Comparison of ENCODE assay signal across 1 cellular context in genomic region chr3:148711981-148712666, GRCh38.
A peak's percentile ranks its signal among the peaks of the same experiment; 100 is the strongest.
TF ChIP-seq lines count a peak whose summit lies in the region.

No MANE protein-coding gene starts in this region.

TF ChIP-seq in HepG2, 621 proteins besides CTCF, POLR2A, EP300 and RAD21 (continued from another document and continues in another):
- TF ChIP-seq SKIL (CRISPR knock-in tag; IDR thresholded peaks at IDR 0.05; ENCODE audit: borderline replicate concordance) (no peak), TBX2 (CRISPR knock-in tag; IDR thresholded peaks at IDR 0.05; ENCODE audit: borderline replicate concordance) (peak; percentile 32; the same call in 1 of the 2 replicates), MED13 (CRISPR knock-in tag; IDR thresholded peaks at IDR 0.05) (no peak), ZBTB21 (CRISPR knock-in tag; IDR thresholded peaks at IDR 0.05) (no peak), CENPX (CRISPR knock-in tag; IDR thresholded peaks at IDR 0.05) (no peak), PHF8 (CRISPR knock-in tag; IDR thresholded peaks at IDR 0.05) (no peak), ZC3H4 (CRISPR knock-in tag; IDR thresholded peaks at IDR 0.05; ENCODE audit: borderline replicate concordance) (no peak), CREM (IDR thresholded peaks at IDR 0.05) (no peak), CREM (CRISPR knock-in tag; IDR thresholded peaks at IDR 0.05) (no peak), TCF7 (IDR thresholded peaks at IDR 0.05; ENCODE audit: low read depth) (peak; percentile 23; the same call in 1 of the 2 replicates), ZNF766 (CRISPR knock-in tag; IDR thresholded peaks at IDR 0.05; ENCODE audit: borderline replicate concordance) (no peak), FOXC1 (CRISPR knock-in tag; IDR thresholded peaks at IDR 0.05; ENCODE audit: borderline replicate concordance) (no peak), ZBTB1 (CRISPR knock-in tag; IDR thresholded peaks at IDR 0.05; ENCODE audit: borderline replicate concordance) (no peak), DDIT3 (CRISPR knock-in tag; IDR thresholded peaks at IDR 0.05) (no peak), SPEN (CRISPR knock-in tag; IDR thresholded peaks at IDR 0.05; ENCODE audit: low read depth) (no peak), RFX1 (IDR thresholded peaks at IDR 0.05) (no peak), TOPORS (CRISPR knock-in tag; IDR thresholded peaks at IDR 0.05) (no peak), ZNF451 (CRISPR knock-in tag; IDR thresholded peaks at IDR 0.05) (no peak), SP140L (CRISPR knock-in tag; IDR thresholded peaks at IDR 0.05; ENCODE audit: borderline replicate concordance) (no peak), MAFG (CRISPR knock-in tag; IDR thresholded peaks at IDR 0.05) (no peak), PHF21A (CRISPR knock-in tag; IDR thresholded peaks at IDR 0.05) (peak; percentile 45; the same call in 1 of the 2 replicates), ZNF790 (CRISPR knock-in tag; IDR thresholded peaks at IDR 0.05; ENCODE audit: borderline replicate concordance) (no peak), HOXA5 (CRISPR knock-in tag; IDR thresholded peaks at IDR 0.05) (no peak), ZNF570 (CRISPR knock-in tag; IDR thresholded peaks at IDR 0.05; ENCODE audit: borderline replicate concordance) (no peak), ZFP37 (CRISPR knock-in tag; IDR thresholded peaks at IDR 0.05; ENCODE audit: borderline replicate concordance) (no peak), ZNF883 (CRISPR knock-in tag; IDR thresholded peaks at IDR 0.05; ENCODE audit: not compliant biosample characterization) (no peak), ZNF816 (CRISPR knock-in tag; IDR thresholded peaks at IDR 0.05; ENCODE audit: borderline replicate concordance) (peak; percentile 53; the same call in 1 of the 2 replicates), NFRKB (IDR thresholded peaks at IDR 0.05) (no peak), ZNF207 (IDR thresholded peaks at IDR 0.05; ENCODE audit: borderline replicate concordance) (no peak), SP4 (CRISPR knock-in tag; IDR thresholded peaks at IDR 0.05) (no peak), KDM3A (CRISPR knock-in tag; IDR thresholded peaks at IDR 0.05; ENCODE audit: low read depth) (no peak), ZNF569 (CRISPR knock-in tag; IDR thresholded peaks at IDR 0.05; ENCODE audit: borderline replicate concordance) (no peak), NR2F1 (CRISPR knock-in tag; IDR thresholded peaks at IDR 0.05) (no peak), TERF1 (CRISPR knock-in tag; IDR thresholded peaks at IDR 0.05) (no peak), WIZ (CRISPR knock-in tag; IDR thresholded peaks at IDR 0.05) (no peak), ZNF280D (CRISPR knock-in tag; IDR thresholded peaks at IDR 0.05) (no peak), ZFX (CRISPR knock-in tag; IDR thresholded peaks at IDR 0.05; ENCODE audit: low read depth) (peak; percentile 54), SRY (CRISPR knock-in tag; IDR thresholded peaks at IDR 0.05) (no peak), ZGPAT (CRISPR knock-in tag; IDR thresholded peaks at IDR 0.05) (no peak), ZKSCAN5 (CRISPR knock-in tag; IDR thresholded peaks at IDR 0.05) (no peak), TARDBP (CRISPR knock-in tag; IDR thresholded peaks at IDR 0.05) (no peak), CENPT (CRISPR knock-in tag; IDR thresholded peaks at IDR 0.05; ENCODE audit: low read depth) (no peak), ZNF772 (CRISPR knock-in tag; IDR thresholded peaks at IDR 0.05) (no peak), ATF6 (CRISPR knock-in tag; conservative IDR thresholded peaks at IDR 0.05) (no peak), DMTF1 (CRISPR knock-in tag; IDR thresholded peaks at IDR 0.05) (no peak), ZNF614 (CRISPR knock-in tag; IDR thresholded peaks at IDR 0.05; ENCODE audit: borderline replicate concordance) (no peak), CHCHD3 (CRISPR knock-in tag; IDR thresholded peaks at IDR 0.05) (no peak)
- TF ChIP-seq, protein P1, sequence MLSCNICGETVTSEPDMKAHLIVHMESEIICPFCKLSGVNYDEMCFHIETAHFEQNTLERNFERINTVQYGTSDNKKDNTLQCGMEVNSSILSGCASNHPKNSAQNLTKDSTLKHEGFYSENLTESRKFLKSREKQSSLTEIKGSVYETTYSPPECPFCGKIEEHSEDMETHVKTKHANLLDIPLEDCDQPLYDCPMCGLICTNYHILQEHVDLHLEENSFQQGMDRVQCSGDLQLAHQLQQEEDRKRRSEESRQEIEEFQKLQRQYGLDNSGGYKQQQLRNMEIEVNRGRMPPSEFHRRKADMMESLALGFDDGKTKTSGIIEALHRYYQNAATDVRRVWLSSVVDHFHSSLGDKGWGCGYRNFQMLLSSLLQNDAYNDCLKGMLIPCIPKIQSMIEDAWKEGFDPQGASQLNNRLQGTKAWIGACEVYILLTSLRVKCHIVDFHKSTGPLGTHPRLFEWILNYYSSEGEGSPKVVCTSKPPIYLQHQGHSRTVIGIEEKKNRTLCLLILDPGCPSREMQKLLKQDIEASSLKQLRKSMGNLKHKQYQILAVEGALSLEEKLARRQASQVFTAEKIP (CRISPR knock-in tag; IDR thresholded peaks at IDR 0.05; ENCODE audit: borderline replicate concordance) = no peak
- TF ChIP-seq, protein P2, sequence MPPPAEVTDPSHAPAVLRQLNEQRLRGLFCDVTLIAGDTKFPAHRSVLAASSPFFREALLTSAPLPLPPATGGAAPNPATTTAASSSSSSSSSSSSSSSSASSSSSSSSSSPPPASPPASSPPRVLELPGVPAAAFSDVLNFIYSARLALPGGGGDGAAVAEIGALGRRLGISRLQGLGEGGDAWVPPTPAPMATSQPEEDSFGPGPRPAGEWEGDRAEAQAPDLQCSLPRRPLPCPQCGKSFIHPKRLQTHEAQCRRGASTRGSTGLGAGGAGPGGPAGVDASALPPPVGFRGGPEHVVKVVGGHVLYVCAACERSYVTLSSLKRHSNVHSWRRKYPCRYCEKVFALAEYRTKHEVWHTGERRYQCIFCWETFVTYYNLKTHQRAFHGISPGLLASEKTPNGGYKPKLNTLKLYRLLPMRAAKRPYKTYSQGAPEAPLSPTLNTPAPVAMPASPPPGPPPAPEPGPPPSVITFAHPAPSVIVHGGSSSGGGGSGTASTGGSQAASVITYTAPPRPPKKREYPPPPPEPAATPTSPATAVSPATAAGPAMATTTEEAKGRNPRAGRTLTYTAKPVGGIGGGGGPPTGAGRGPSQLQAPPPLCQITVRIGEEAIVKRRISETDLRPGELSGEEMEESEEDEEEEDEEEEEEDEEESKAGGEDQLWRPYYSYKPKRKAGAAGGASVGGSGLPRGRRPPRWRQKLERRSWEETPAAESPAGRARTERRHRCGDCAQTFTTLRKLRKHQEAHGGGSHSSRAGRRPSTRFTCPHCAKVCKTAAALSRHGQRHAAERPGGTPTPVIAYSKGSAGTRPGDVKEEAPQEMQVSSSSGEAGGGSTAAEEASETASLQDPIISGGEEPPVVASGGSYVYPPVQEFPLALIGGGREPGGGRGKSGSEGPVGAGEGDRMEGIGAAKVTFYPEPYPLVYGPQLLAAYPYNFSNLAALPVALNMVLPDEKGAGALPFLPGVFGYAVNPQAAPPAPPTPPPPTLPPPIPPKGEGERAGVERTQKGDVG (CRISPR knock-in tag; IDR thresholded peaks at IDR 0.05; ENCODE audit: borderline replicate concordance) = no peak
